ENCODE assay signal across 10 cellular contexts in the genomic region with DNA sequence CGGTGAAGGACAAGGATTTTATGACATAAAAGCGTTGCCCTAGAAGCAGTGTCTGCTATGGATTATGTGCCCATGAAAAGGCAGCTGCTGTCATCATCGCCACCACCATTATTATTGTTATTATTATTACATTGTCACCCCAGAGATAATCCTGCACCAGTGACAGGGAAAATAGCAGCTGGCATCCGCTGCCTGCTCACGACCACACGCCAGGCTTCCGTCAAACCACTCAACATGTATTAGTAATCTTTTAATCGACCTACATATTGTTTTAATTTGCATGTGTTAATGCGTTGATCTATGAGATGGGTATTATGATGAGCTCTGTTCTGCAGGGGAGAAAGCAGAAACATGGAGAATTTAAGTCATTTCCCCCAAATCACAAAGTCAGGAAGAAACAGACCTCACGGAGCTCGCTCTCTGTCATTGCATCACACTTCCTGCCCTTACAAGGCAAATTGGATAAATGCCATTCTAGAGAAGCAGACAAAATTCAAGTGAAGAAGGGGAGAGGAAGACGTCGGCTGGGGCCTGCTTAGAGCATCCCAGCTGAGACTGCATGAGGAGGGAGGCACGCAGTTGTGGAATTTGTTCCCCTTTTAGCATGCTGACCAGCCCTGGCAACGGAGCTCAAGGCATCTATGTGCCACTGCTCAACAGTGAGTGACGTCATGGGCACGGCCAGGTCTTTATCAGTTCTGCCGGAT. TPM values are rescaled to one million over a fixed set of nuclear protein-coding genes. Genes with fewer than 3 reads are reported as not detected.
A peak's percentile ranks its signal among the peaks of the same experiment; 100 is the strongest.
DNase-seq lines count a peak whose midpoint lies in the region; ATAC-seq and TF ChIP-seq lines count a peak whose summit lies in the region.
"Had no signal": no experiment of that assay in that cellular context is flagged by ENCODE, and none has a peak within 500 bp of the region (broad histone marks: within the 10 kb centered on the region; RNA-seq: fewer than 3 reads in every experiment).

A gene with protein sequence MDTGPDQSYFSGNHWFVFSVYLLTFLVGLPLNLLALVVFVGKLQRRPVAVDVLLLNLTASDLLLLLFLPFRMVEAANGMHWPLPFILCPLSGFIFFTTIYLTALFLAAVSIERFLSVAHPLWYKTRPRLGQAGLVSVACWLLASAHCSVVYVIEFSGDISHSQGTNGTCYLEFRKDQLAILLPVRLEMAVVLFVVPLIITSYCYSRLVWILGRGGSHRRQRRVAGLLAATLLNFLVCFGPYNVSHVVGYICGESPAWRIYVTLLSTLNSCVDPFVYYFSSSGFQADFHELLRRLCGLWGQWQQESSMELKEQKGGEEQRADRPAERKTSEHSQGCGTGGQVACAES (plus strand): TSS at position 594 of the 707 bp plus-strand sequence. CDS start 431 bp downstream, outside the sequence.

- no peaks in the 10 kb centered on the region for H3K27me3 ChIP-seq in smooth muscle cell (ENCODE audit: low read depth)

- H4K20me1 ChIP-seq in smooth muscle cell (ENCODE audit: low read depth): no peaks in the 10 kb centered on the region

- no peak within 1 kb of the TSS for H3K9ac ChIP-seq in smooth muscle cell (ENCODE audit: low read depth)

- no peaks in the 10 kb centered on the region for H3K9me3 ChIP-seq in smooth muscle cell (replicated peaks; ENCODE audit: low read depth)

- no peak within 1 kb of the TSS for H3K4me3 ChIP-seq in smooth muscle cell

- intact Hi-C loops in Right ventricle myocardium inferior (cut with DNase I): no loop called here

- in situ Hi-C loops in GM13976 (cut with MboI; ENCODE audit: low sequenced_read_pairs, unreplicated experiment): loop anchor here (10.0 kb wide), 2 partner anchors 107 to 137 kb away; partner anchors contain the start of gene KRTDAP

- H3K4me2 ChIP-seq in smooth muscle cell: no peak within 1 kb of the TSS

- TF ChIP-seq CTCF in GM13976 (IDR thresholded peaks at IDR 0.05; ENCODE audit: borderline replicate concordance, control extremely low read depth, extremely low read depth, insufficient read depth, missing control alignments) (no peak), smooth muscle cell (IDR thresholded peaks at IDR 0.05; ENCODE audit: borderline replicate concordance, insufficient read depth, poor library complexity, severe bottlenecking) (no peak)

- H3K27ac ChIP-seq in smooth muscle cell (ENCODE audit: low read depth): no peak within 1 kb of the TSS
- H3K27ac ChIP-seq: WERI-Rb-1 had no signal

- no peaks in the 10 kb centered on the region for H3K36me3 ChIP-seq in smooth muscle cell (ENCODE audit: low read depth)
- H3K36me3 ChIP-seq: WERI-Rb-1 had no signal

- WGBS in smooth muscle cell (ENCODE audit: low lambda C conversion rate): 67% methylated on average over 18 of the region's 18 CpGs

- peak within 1 kb of the TSS; percentile 58 for H2AFZ ChIP-seq in smooth muscle cell (ENCODE audit: low read depth)

- DNase-seq in GM13976 (ENCODE audit: low spot score) (peak; percentile 5), SKM-1 treated with dmso at 0.1 percent for 144 hours (lab: John Stamatoyannopoulos, UW; ENCODE audit: unreplicated experiment) (peak; percentile 71), Right ventricle myocardium inferior (ENCODE audit: missing footprints) (no peak), smooth muscle cell (lab: John Stamatoyannopoulos, UW; ENCODE audit: unreplicated experiment) (no peak), NCI-H748 (lab: John Stamatoyannopoulos, UW; ENCODE audit: unreplicated experiment) (no peak), NCI-H1105 treated with DMSO at 0.1 percent for 48 hours (lab: John Stamatoyannopoulos, UW) (no peak)
- DNase-seq: kidney, NCI-H187, WERI-Rb-1 had no signal

- H3K4me1 ChIP-seq in smooth muscle cell (ENCODE audit: low read depth): no peaks in the 10 kb centered on the region

- no peaks in the 10 kb centered on the region for H3K79me2 ChIP-seq in smooth muscle cell (ENCODE audit: low read depth)

- no peaks in the 10 kb centered on the region for H3F3A ChIP-seq in smooth muscle cell (ENCODE audit: low read depth)

- ATAC-seq in Right ventricle myocardium inferior (peak; percentile 35), GM21786 (IDR thresholded peaks at IDR 0.05; ENCODE audit: unreplicated experiment) (no peak)

RNA-seq across cellular contexts. Expression of the gene that starts here (rescaled TPM):
- total RNA-seq in Right ventricle myocardium inferior: 0.14 TPM
- not detected in 2 replicates for total RNA-seq in smooth muscle cell
- polyA plus RNA-seq in smooth muscle cell: not detected in 2 replicates
- total RNA-seq: kidney had no signal

Comparison
In these comparisons a context has a peak if more than half of its experiments do, and no peak if none do; other contexts are left out.
1. Peak in ATAC-seq in Right ventricle myocardium inferior; RNA of the gene not detected or under 1 TPM.
2. DNase-seq: peak in GM13976 (single experiment) and SKM-1 treated with dmso at 0.1 percent for 144 hours (single experiment); none in Right ventricle myocardium inferior (single experiment), smooth muscle cell (single experiment), NCI-H748 (single experiment) and NCI-H1105 treated with DMSO at 0.1 percent for 48 hours (single experiment).